ENCODE assay signal across 8 cellular contexts in genomic region chr7:144842377-144842851, GRCh38. TPM values are rescaled to one million over a fixed set of nuclear protein-coding genes. Genes with fewer than 3 reads are reported as not detected.
A peak's percentile ranks its signal among the peaks of the same experiment; 100 is the strongest.
DNase-seq lines count a peak whose midpoint lies in the region; ATAC-seq, FAIRE-seq and TF ChIP-seq lines count a peak whose summit lies in the region.

No MANE protein-coding gene starts in this region.

- in situ Hi-C loops in G401 (cut with HindIII; ENCODE audit: low sequenced_read_pairs): no loop called here

- H3K36me3 ChIP-seq in ACC112 (ENCODE audit: insufficient read depth, low read length): no peaks in the 10 kb centered on the region
- H3K36me3 ChIP-seq in heart right ventricle: no peaks in the 10 kb centered on the region

- DNase-seq in GM19239 (ENCODE audit: insufficient read length, low spot score) (no peak), heart right ventricle (peak in 1 of 2 donors; percentile 39), NCI-H446 (lab: John Stamatoyannopoulos, UW) (no peak), G401 (ENCODE audit: low spot score) (no peak)
- DNase-seq in T-helper 2 cell treated with Interferon-gamma antibody and Interleukin-4, amounts not matched to agents 5 μg/mL and 100 μg/mL, for 36 hours (ENCODE audit: low spot score): peak; percentile 55
- peak; percentile 49 for DNase-seq in stimulated activated naive B cell treated with anti-CD40 and anti-IgM and Interleukin-4, amounts not matched to agents 10 μg/mL and 1 μg/mL and 100 μg/mL, for 72 hours

- H3K27ac ChIP-seq in ACC112 (ENCODE audit: low read depth, low read length): peak overlapping the region; percentile 65
- peak overlapping the region in 9 of 10 donors; percentile 3 to 87 (median 52) for H3K27ac ChIP-seq in heart right ventricle

- H2AFZ ChIP-seq in ACC112 (ENCODE audit: low read length, unreplicated experiment): peak overlapping the region; percentile 86

- intact Hi-C loops in heart right ventricle (cut with DNase I): loop anchor here in 1 of 10 donors (5.0 kb wide), 1 partner anchor 320 kb away; no protein-coding TSS in a partner anchor

- H3K79me2 ChIP-seq in ACC112 (ENCODE audit: control insufficient read depth, insufficient read depth, low read length, unreplicated experiment): no peaks in the 10 kb centered on the region

- peak overlapping the region; percentile 16 for H3K4me3 Mint-ChIP-seq in T-helper 2 cell treated with Interferon-gamma antibody and Interleukin-4, amounts not matched to agents 5 μg/mL and 100 μg/mL, for 36 hours
- H3K4me3 Mint-ChIP-seq in stimulated activated naive B cell treated with anti-CD40 and anti-IgM and Interleukin-4, amounts not matched to agents 10 μg/mL and 1 μg/mL and 100 μg/mL, for 72 hours: peak overlapping the region; percentile 73 to 80

- H3K9me3 ChIP-seq in heart right ventricle: peaks cover 0 to 25% (median 0%) of the 10 kb centered on the region in 11 donors

- peaks cover 24% of the 10 kb centered on the region for H3K9me3 Mint-ChIP-seq in T-helper 2 cell treated with Interferon-gamma antibody and Interleukin-4, amounts not matched to agents 5 μg/mL and 100 μg/mL, for 36 hours
- H3K9me3 Mint-ChIP-seq in stimulated activated naive B cell treated with anti-CD40 and anti-IgM and Interleukin-4, amounts not matched to agents 10 μg/mL and 1 μg/mL and 100 μg/mL, for 72 hours: peaks cover 4% of the 10 kb centered on the region in 2 donors

- peak; percentile 88 for FAIRE-seq in GM19239 (lab: Jason Lieb, UNC)

- H3K4me3 ChIP-seq in ACC112 (ENCODE audit: low read depth, low read length) (no peak overlapping the region; the same call in 1 of the 2 replicates), heart right ventricle (no peak overlapping the region)

- TF ChIP-seq CTCF in heart right ventricle (IDR thresholded peaks at IDR 0.05): no peak

- no peaks in the 10 kb centered on the region for H3K27me3 ChIP-seq in ACC112 (ENCODE audit: insufficient read depth, low read length)
- peaks cover 0 to 4% (median 0%) of the 10 kb centered on the region in 7 donors for H3K27me3 ChIP-seq in heart right ventricle

- H3K4me1 ChIP-seq in ACC112 (ENCODE audit: control insufficient read depth, insufficient read depth, low read length, unreplicated experiment) (no peaks in the 10 kb centered on the region), heart right ventricle (peaks cover 0 to 18% (median 4%) of the 10 kb centered on the region in 9 donors)

- WGBS in heart right ventricle, 2 donors: 48 to 57% methylated on average over 6 of the region's 6 CpGs

- H3K27me3 Mint-ChIP-seq in T-helper 2 cell treated with Interferon-gamma antibody and Interleukin-4, amounts not matched to agents 5 μg/mL and 100 μg/mL, for 36 hours (ENCODE audit: low read depth): no peaks in the 10 kb centered on the region
- no peaks in the 10 kb centered on the region for H3K27me3 Mint-ChIP-seq in stimulated activated naive B cell treated with anti-CD40 and anti-IgM and Interleukin-4, amounts not matched to agents 10 μg/mL and 1 μg/mL and 100 μg/mL, for 72 hours

- peaks cover 23% of the 10 kb centered on the region for H3K4me1 Mint-ChIP-seq in T-helper 2 cell treated with Interferon-gamma antibody and Interleukin-4, amounts not matched to agents 5 μg/mL and 100 μg/mL, for 36 hours (ENCODE audit: low read depth)
- H3K4me1 Mint-ChIP-seq in stimulated activated naive B cell treated with anti-CD40 and anti-IgM and Interleukin-4, amounts not matched to agents 10 μg/mL and 1 μg/mL and 100 μg/mL, for 72 hours: peaks cover 8 to 24% of the 10 kb centered on the region in 2 donors

- peaks cover 12% of the 10 kb centered on the region for H3K36me3 Mint-ChIP-seq in T-helper 2 cell treated with Interferon-gamma antibody and Interleukin-4, amounts not matched to agents 5 μg/mL and 100 μg/mL, for 36 hours (ENCODE audit: low read depth)
- peaks cover 4 to 9% of the 10 kb centered on the region in 2 donors for H3K36me3 Mint-ChIP-seq in stimulated activated naive B cell treated with anti-CD40 and anti-IgM and Interleukin-4, amounts not matched to agents 10 μg/mL and 1 μg/mL and 100 μg/mL, for 72 hours

- ATAC-seq in HG03108 (IDR thresholded peaks at IDR 0.05; ENCODE audit: unreplicated experiment) (peak; percentile 78), heart right ventricle (peak; percentile 64 to 90 (median 73))
- ATAC-seq in stimulated activated naive B cell treated with anti-CD40 and anti-IgM and Interleukin-4, amounts not matched to agents 10 μg/mL and 1 μg/mL and 100 μg/mL, for 72 hours (replicated peaks): peak; percentile 95

- H3K27ac Mint-ChIP-seq in T-helper 2 cell treated with Interferon-gamma antibody and Interleukin-4, amounts not matched to agents 5 μg/mL and 100 μg/mL, for 36 hours: peak overlapping the region; percentile 72
- H3K27ac Mint-ChIP-seq in stimulated activated naive B cell treated with anti-CD40 and anti-IgM and Interleukin-4, amounts not matched to agents 10 μg/mL and 1 μg/mL and 100 μg/mL, for 72 hours: peak overlapping the region; percentile 97

RNA-seq across cellular contexts. Expression of gene TPK1, which starts 6.6 kb away (rescaled TPM):
- 10 to 100 TPM in 1 of 10 donors, 1 to 10 TPM in 9; 4.2 to 10.8 (median 6.8) TPM for total RNA-seq in heart right ventricle
- 1 to 10 TPM; 2.9 to 3.5 TPM for polyA plus RNA-seq in heart right ventricle
- total RNA-seq in G401 (2014; rRNA removed; shearing (Covaris generic)): 1.6 and 2.0 TPM in 2 replicates

Comparison
In these comparisons a context has a peak if more than half of its experiments do, and no peak if none do; other contexts are left out.
1. DNase-seq: peak in T-helper 2 cell treated with Interferon-gamma antibody and Interleukin-4, amounts not matched to agents 5 μg/mL and 100 μg/mL, for 36 hours (single experiment) and stimulated activated naive B cell treated with anti-CD40 and anti-IgM and Interleukin-4, amounts not matched to agents 10 μg/mL and 1 μg/mL and 100 μg/mL, for 72 hours (single experiment); none in GM19239 (single experiment), NCI-H446 (0 of 2) and G401 (single experiment).
2. Peak in every context shown above with its lines, with median percentiles within 50 percentile points of each other: ATAC-seq.